33 cellular contexts compared by ENCODE assay signal in genomic region chr1:33178836-33179439, GRCh38. TPM values are rescaled to one million over a fixed set of nuclear protein-coding genes. Genes with fewer than 3 reads are reported as not detected.
DNase-seq lines count a peak whose midpoint lies in the region; ATAC-seq and TF ChIP-seq lines count a peak whose summit lies in the region.
"Had no signal": no experiment of that assay in that cellular context is flagged by ENCODE, and none has a peak within 500 bp of the region (broad histone marks: within the 10 kb centered on the region; RNA-seq: fewer than 3 reads in every experiment).

No MANE protein-coding gene starts in this region.

- H3K4me3 ChIP-seq in CD4-positive, CD25-positive, alpha-beta regulatory T cell (ENCODE audit: low read depth, low read length), result no peak overlapping the region
- H3K4me3 ChIP-seq in H7 (ENCODE audit: insufficient read depth, low read depth, low read length), result no peak overlapping the region
- no peak overlapping the region for H3K4me3 ChIP-seq in endodermal cell (ENCODE audit: low read length)
- H3K4me3 ChIP-seq in neuronal stem cell (ENCODE audit: low read length in 2 of 2), result no peak overlapping the region
- H3K4me3 ChIP-seq: BLaER1, GM12878, lower lobe of right lung, MG63, mucosa of descending colon, Peyer's patch, thyroid gland had no signal

- H3K27ac Mint-ChIP-seq in CD4-positive, CD25-positive, alpha-beta regulatory T cell, result peak overlapping the region in 1 of 3 donors; percentile 6
- H3K27ac Mint-ChIP-seq in endodermal cell, result no peak overlapping the region
- H3K27ac Mint-ChIP-seq in stimulated activated effector memory CD8-positive, alpha-beta T cell treated with anti-CD3 and anti-CD28 coated beads, Interleukin-12 subunit alpha, Interleukin-12 subunit beta, amount 100 ng/mL, for 72 hours, result no peak overlapping the region
- H3K27ac Mint-ChIP-seq in activated T-cell treated with anti-CD3 and anti-CD28 coated beads, Interleukin-2, amount 50 U/mL, for 72 hours, result no peak overlapping the region
- H3K27ac Mint-ChIP-seq: activated CD8-positive, alpha-beta T cell treated with anti-CD3 and anti-CD28 coated beads for 36 hours; stimulated activated naive CD8-positive, alpha-beta T cell treated with anti-CD3 and anti-CD28 coated beads, Interleukin-15, amount 100 ng/mL, for 72 hours had no signal

- no peak for ATAC-seq in CD4-positive, CD25-positive, alpha-beta regulatory T cell (ENCODE audit: low read depth in 2 of 2)
- no peak for ATAC-seq in HG03135 (IDR thresholded peaks at IDR 0.05; ENCODE audit: unreplicated experiment)
- no peak for ATAC-seq in stimulated activated effector memory CD8-positive, alpha-beta T cell treated with anti-CD3 and anti-CD28 coated beads, Interleukin-12 subunit alpha, Interleukin-12 subunit beta, amount 100 ng/mL, for 72 hours
- ATAC-seq in activated T-cell treated with anti-CD3 and anti-CD28 coated beads, Interleukin-2, amount 50 U/mL, for 72 hours (replicated peaks in 1 of 2), result no peak
- ATAC-seq: activated CD8-positive, alpha-beta T cell treated with anti-CD3 and anti-CD28 coated beads for 36 hours; GM12878; lower lobe of right lung; mucosa of descending colon; psoas muscle; stimulated activated naive CD8-positive, alpha-beta T cell treated with anti-CD3 and anti-CD28 coated beads, Interleukin-15, amount 100 ng/mL, for 72 hours had no signal

- no peak overlapping the region for H3K14ac ChIP-seq in neuronal stem cell (ENCODE audit: low read length)

- no peak overlapping the region for H3K4ac ChIP-seq in neuronal stem cell (ENCODE audit: low read length)

- 89 to 100% methylated on average over 1 to 4 of the region's 4 CpGs for WGBS in endodermal cell (ENCODE audit: insufficient coverage in 1 of 2, insufficient read length in 1 of 2), 2 experiments
- WGBS in neuronal stem cell (ENCODE audit: extremely low coverage in 2 of 2, insufficient read length in 2 of 2, insufficient replicate concordance in 1 of 2), 2 donors, result no CpG with 5 or more reads among the region's 4 CpGs

- no peak overlapping the region for H4K8ac ChIP-seq in neuronal stem cell (ENCODE audit: low read depth, low read length)

- H2AK5ac ChIP-seq in neuronal stem cell (ENCODE audit: low read depth, low read length), result peak overlapping the region; percentile 26

- no peak overlapping the region for H2BK120ac ChIP-seq in neuronal stem cell (ENCODE audit: low read depth, low read length)

- H3K9me3 Mint-ChIP-seq in CD4-positive, CD25-positive, alpha-beta regulatory T cell, result no peaks in the 10 kb centered on the region
- no peaks in the 10 kb centered on the region for H3K9me3 Mint-ChIP-seq in endodermal cell
- no peaks in the 10 kb centered on the region for H3K9me3 Mint-ChIP-seq in stimulated activated effector memory CD8-positive, alpha-beta T cell treated with anti-CD3 and anti-CD28 coated beads, Interleukin-12 subunit alpha, Interleukin-12 subunit beta, amount 100 ng/mL, for 72 hours
- no peaks in the 10 kb centered on the region for H3K9me3 Mint-ChIP-seq in activated T-cell treated with anti-CD3 and anti-CD28 coated beads, Interleukin-2, amount 50 U/mL, for 72 hours
- H3K9me3 Mint-ChIP-seq: activated CD8-positive, alpha-beta T cell treated with anti-CD3 and anti-CD28 coated beads for 36 hours; stimulated activated naive CD8-positive, alpha-beta T cell treated with anti-CD3 and anti-CD28 coated beads, Interleukin-15, amount 100 ng/mL, for 72 hours had no signal

- no peak overlapping the region for H3K4me2 ChIP-seq in neuronal stem cell (ENCODE audit: insufficient read depth, low read length, poor library complexity, severe bottlenecking)
- H3K4me2 ChIP-seq: BLaER1 had no signal

- H2BK5ac ChIP-seq in neuronal stem cell (ENCODE audit: low read length), result no peak overlapping the region

- no peak for TF ChIP-seq CTCF in endodermal cell (conservative IDR thresholded peaks at IDR 0.05)

- H3K9ac ChIP-seq in endodermal cell (ENCODE audit: extremely low read depth, low read length, poor library complexity, severe bottlenecking) (no peak overlapping the region), neuronal stem cell (ENCODE audit: low read depth, low read length, poor library complexity) (no peak overlapping the region)
- H3K9ac ChIP-seq: BLaER1 had no signal

- peaks cover 21% of the 10 kb centered on the region for H3K4me1 ChIP-seq in CD4-positive, CD25-positive, alpha-beta regulatory T cell (ENCODE audit: control insufficient read depth, insufficient read depth, low read length, poor library complexity, severe bottlenecking)
- H3K4me1 ChIP-seq in endodermal cell (ENCODE audit: control insufficient read depth, insufficient read depth, low read length) (no peaks in the 10 kb centered on the region), neuronal stem cell (ENCODE audit: control insufficient read depth in 2 of 2, insufficient read depth in 1 of 2, low read depth in 1 of 2, low read length in 2 of 2) (peaks cover 16 to 17% of the 10 kb centered on the region in 2 donors)

- H2AFZ ChIP-seq in neuronal stem cell (ENCODE audit: low read length), result no peak overlapping the region

- peaks cover 9 to 44% (median 25%) of the 10 kb centered on the region in 4 donors for H3K4me1 Mint-ChIP-seq in CD4-positive, CD25-positive, alpha-beta regulatory T cell
- H3K4me1 Mint-ChIP-seq in endodermal cell, result peaks cover 10% of the 10 kb centered on the region
- H3K4me1 Mint-ChIP-seq in stimulated activated effector memory CD8-positive, alpha-beta T cell treated with anti-CD3 and anti-CD28 coated beads, Interleukin-12 subunit alpha, Interleukin-12 subunit beta, amount 100 ng/mL, for 72 hours, result peaks cover 44% of the 10 kb centered on the region
- H3K4me1 Mint-ChIP-seq in activated T-cell treated with anti-CD3 and anti-CD28 coated beads, Interleukin-2, amount 50 U/mL, for 72 hours (ENCODE audit: low read depth), result peaks cover 31% of the 10 kb centered on the region

- peaks cover 13% of the 10 kb centered on the region for H3K27me3 Mint-ChIP-seq in CD4-positive, CD25-positive, alpha-beta regulatory T cell
- H3K27me3 Mint-ChIP-seq in endodermal cell (ENCODE audit: insufficient read depth), result peaks cover 25% of the 10 kb centered on the region
- peaks cover 17% of the 10 kb centered on the region for H3K27me3 Mint-ChIP-seq in activated T-cell treated with anti-CD3 and anti-CD28 coated beads, Interleukin-2, amount 50 U/mL, for 72 hours (ENCODE audit: low read depth)

- no peak for DNase-seq in CD4-positive, CD25-positive, alpha-beta regulatory T cell
- DNase-seq in H7 (peak; percentile 9), endodermal cell (peak; percentile 22), neuronal stem cell (ENCODE audit: low spot score) (no peak), CD1c-positive myeloid dendritic cell (ENCODE audit: extremely low spot score) (no peak)
- DNase-seq in stimulated activated effector memory CD8-positive, alpha-beta T cell treated with anti-CD3 and anti-CD28 coated beads, Interleukin-12 subunit alpha, Interleukin-12 subunit beta, amount 100 ng/mL, for 72 hours (ENCODE audit: low spot score in 2 of 2), result no peak
- no peak for DNase-seq in activated T-cell treated with anti-CD3 and anti-CD28 coated beads, Interleukin-2, amount 50 U/mL, for 72 hours
- DNase-seq: ACHN; activated CD4-positive, CD25-positive, alpha-beta regulatory T cell treated with anti-CD3 and anti-CD28 coated beads, Interleukin-2, amount 50 U/mL, for 72 hours; activated CD8-positive, alpha-beta T cell treated with anti-CD3 and anti-CD28 coated beads for 36 hours; activated naive CD4-positive, alpha-beta T cell; activated T-cell treated with anti-CD3 and anti-CD28 coated beads, Interleukin-2, amount 50 U/mL, for 1 hour; amniotic stem cell; effector CD8-positive, alpha-beta T cell; erythroblast; KBM-7; kidney glomerular epithelial cell; lower lobe of right lung; MG63; mucosa of descending colon; NCI-H1417; NCI-H2029 treated with DMSO at 0.1 percent for 48 hours; NCI-H2227 treated with DMSO at 0.1 percent for 48 hours; NCI-H69; Peyer's patch; psoas muscle; SIG-M5; stimulated activated naive CD8-positive, alpha-beta T cell treated with anti-CD3 and anti-CD28 coated beads, Interleukin-15, amount 100 ng/mL, for 72 hours; thyroid gland had no signal

- no peak overlapping the region for H2BK15ac ChIP-seq in neuronal stem cell (ENCODE audit: low read length)

- H3K36me3 ChIP-seq in CD4-positive, CD25-positive, alpha-beta regulatory T cell (ENCODE audit: control insufficient read depth, insufficient read depth, low read length), result peaks cover 13% of the 10 kb centered on the region
- H3K36me3 ChIP-seq in H7 (replicated peaks; ENCODE audit: control insufficient read depth, insufficient read depth, low read length), result no peaks in the 10 kb centered on the region
- no peaks in the 10 kb centered on the region for H3K36me3 ChIP-seq in endodermal cell (ENCODE audit: control insufficient read depth, insufficient read depth, low read length)
- peaks cover 0 to 52% of the 10 kb centered on the region in 2 donors for H3K36me3 ChIP-seq in neuronal stem cell (replicated peaks in 1 of 2; ENCODE audit: control insufficient read depth in 2 of 2, insufficient read depth in 2 of 2, low read length in 2 of 2)
- H3K36me3 ChIP-seq: lower lobe of right lung, MG63, neutrophil, Peyer's patch, thyroid gland had no signal

- H4K91ac ChIP-seq in neuronal stem cell (ENCODE audit: low read depth, low read length, poor library complexity), result no peak overlapping the region

- H3K79me1 ChIP-seq in neuronal stem cell (ENCODE audit: low read depth, low read length), result no peaks in the 10 kb centered on the region

- H3K27me3 ChIP-seq in CD4-positive, CD25-positive, alpha-beta regulatory T cell (ENCODE audit: control insufficient read depth, insufficient read depth, low read length), result peaks cover 9% of the 10 kb centered on the region
- peaks cover 5% of the 10 kb centered on the region; the same call in 1 of the 2 replicates for H3K27me3 ChIP-seq in H7 (ENCODE audit: control insufficient read depth, insufficient read depth, low read length)
- H3K27me3 ChIP-seq in endodermal cell (ENCODE audit: control insufficient read depth, insufficient read depth, low read length, poor library complexity, severe bottlenecking), result peaks cover 12% of the 10 kb centered on the region
- no peaks in the 10 kb centered on the region for H3K27me3 ChIP-seq in neuronal stem cell (ENCODE audit: control insufficient read depth in 3 of 3, insufficient read depth in 3 of 3, low read depth in 1 of 3, low read length in 3 of 3)
- H3K27me3 ChIP-seq: BLaER1, MG63, Peyer's patch, thyroid gland had no signal

- H3K23ac ChIP-seq in neuronal stem cell (ENCODE audit: low read depth, low read length, poor library complexity), result no peak overlapping the region

- no peaks in the 10 kb centered on the region for H3K9me3 ChIP-seq in CD4-positive, CD25-positive, alpha-beta regulatory T cell (ENCODE audit: control insufficient read depth in 2 of 2, low read length in 2 of 2)
- H3K9me3 ChIP-seq in endodermal cell (ENCODE audit: control insufficient read depth, low read length), result no peaks in the 10 kb centered on the region
- no peaks in the 10 kb centered on the region for H3K9me3 ChIP-seq in neuronal stem cell (replicated peaks in 1 of 2; ENCODE audit: control insufficient read depth in 2 of 2, insufficient read depth in 1 of 2, low read depth in 1 of 2, low read length in 2 of 2)
- H3K9me3 ChIP-seq: BLaER1, lower lobe of right lung, MG63, mucosa of descending colon, neutrophil, Peyer's patch, psoas muscle, thyroid gland had no signal

- H3K36me3 Mint-ChIP-seq in CD4-positive, CD25-positive, alpha-beta regulatory T cell, result no peaks in the 10 kb centered on the region
- no peaks in the 10 kb centered on the region for H3K36me3 Mint-ChIP-seq in endodermal cell (ENCODE audit: low read depth)
- no peaks in the 10 kb centered on the region for H3K36me3 Mint-ChIP-seq in stimulated activated effector memory CD8-positive, alpha-beta T cell treated with anti-CD3 and anti-CD28 coated beads, Interleukin-12 subunit alpha, Interleukin-12 subunit beta, amount 100 ng/mL, for 72 hours
- peaks cover 3% of the 10 kb centered on the region in 2 donors for H3K36me3 Mint-ChIP-seq in activated T-cell treated with anti-CD3 and anti-CD28 coated beads, Interleukin-2, amount 50 U/mL, for 72 hours (ENCODE audit: insufficient read depth in 2 of 2)

- peak overlapping the region in 3 of 4 donors; percentile 42 to 91 (median 81) for H3K4me3 Mint-ChIP-seq in CD4-positive, CD25-positive, alpha-beta regulatory T cell
- H3K4me3 Mint-ChIP-seq in endodermal cell, result no peak overlapping the region
- no peak overlapping the region for H3K4me3 Mint-ChIP-seq in stimulated activated effector memory CD8-positive, alpha-beta T cell treated with anti-CD3 and anti-CD28 coated beads, Interleukin-12 subunit alpha, Interleukin-12 subunit beta, amount 100 ng/mL, for 72 hours
- no peak overlapping the region for H3K4me3 Mint-ChIP-seq in activated T-cell treated with anti-CD3 and anti-CD28 coated beads, Interleukin-2, amount 50 U/mL, for 72 hours
- H3K4me3 Mint-ChIP-seq: activated CD8-positive, alpha-beta T cell treated with anti-CD3 and anti-CD28 coated beads for 36 hours; stimulated activated naive CD8-positive, alpha-beta T cell treated with anti-CD3 and anti-CD28 coated beads, Interleukin-15, amount 100 ng/mL, for 72 hours had no signal

- no peak overlapping the region for H2BK12ac ChIP-seq in neuronal stem cell (ENCODE audit: low read length)

- H3K18ac ChIP-seq in neuronal stem cell (ENCODE audit: low read length), result no peak overlapping the region

- no peak overlapping the region for H3K27ac ChIP-seq in CD4-positive, CD25-positive, alpha-beta regulatory T cell (ENCODE audit: insufficient read depth, low read length, poor library complexity, severe bottlenecking)
- H3K27ac ChIP-seq in endodermal cell (ENCODE audit: low read depth, low read length) (no peak overlapping the region), neuronal stem cell (replicated peaks; ENCODE audit: low read length) (no peak overlapping the region)
- H3K27ac ChIP-seq: BLaER1, lower lobe of right lung, neutrophil, Peyer's patch, psoas muscle, thyroid gland had no signal

RNA-seq across cellular contexts. Expression of gene TRIM62, which starts 2.9 kb away (rescaled TPM):
- total RNA-seq in CD4-positive, CD25-positive, alpha-beta regulatory T cell, result 29.1 TPM
- polyA plus RNA-seq in CD4-positive, CD25-positive, alpha-beta regulatory T cell, result 1 to 10 TPM; 5.6 to 7.5 (median 6.2) TPM
- total RNA-seq in H7 (2014; rRNA removed; shearing (Covaris generic)), result 10.6 and 13.2 TPM in 2 replicates
- 1 to 10 TPM; 5.1 to 6.0 TPM for total RNA-seq in endodermal cell
- 9.4 TPM for polyA plus RNA-seq in endodermal cell (2013, experiment 1 of 2)
- polyA plus RNA-seq in endodermal cell (2013, experiment 2 of 2), result 8.0 TPM
- polyA plus RNA-seq in neuronal stem cell (2013, experiment 1 of 2), result 3.4 TPM
- 3.4 TPM for polyA plus RNA-seq in neuronal stem cell (2013, experiment 2 of 2)
- 1 to 10 TPM; 4.1 to 8.1 TPM for total RNA-seq in activated T-cell treated with anti-CD3 and anti-CD28 coated beads, Interleukin-2, amount 50 U/mL, for 72 hours

Comparison
In these comparisons a context has a peak if more than half of its experiments do, and no peak if none do; other contexts are left out.
1. DNase-seq: peak in H7 (single experiment) and endodermal cell (single experiment); none in CD4-positive, CD25-positive, alpha-beta regulatory T cell (0 of 3), neuronal stem cell (single experiment), stimulated activated effector memory CD8-positive, alpha-beta T cell treated with anti-CD3 and anti-CD28 coated beads, Interleukin-12 subunit alpha, Interleukin-12 subunit beta, amount 100 ng/mL, for 72 hours (0 of 2), activated T-cell treated with anti-CD3 and anti-CD28 coated beads, Interleukin-2, amount 50 U/mL, for 72 hours (0 of 2) and CD1c-positive myeloid dendritic cell (single experiment).
2. H3K4me3 Mint-ChIP-seq: peak in CD4-positive, CD25-positive, alpha-beta regulatory T cell (3 of 4); none in endodermal cell (single experiment), stimulated activated effector memory CD8-positive, alpha-beta T cell treated with anti-CD3 and anti-CD28 coated beads, Interleukin-12 subunit alpha, Interleukin-12 subunit beta, amount 100 ng/mL, for 72 hours (single experiment) and activated T-cell treated with anti-CD3 and anti-CD28 coated beads, Interleukin-2, amount 50 U/mL, for 72 hours (0 of 2).